Comparison of ENCODE assay signal across 1 cellular context in the genomic region with DNA sequence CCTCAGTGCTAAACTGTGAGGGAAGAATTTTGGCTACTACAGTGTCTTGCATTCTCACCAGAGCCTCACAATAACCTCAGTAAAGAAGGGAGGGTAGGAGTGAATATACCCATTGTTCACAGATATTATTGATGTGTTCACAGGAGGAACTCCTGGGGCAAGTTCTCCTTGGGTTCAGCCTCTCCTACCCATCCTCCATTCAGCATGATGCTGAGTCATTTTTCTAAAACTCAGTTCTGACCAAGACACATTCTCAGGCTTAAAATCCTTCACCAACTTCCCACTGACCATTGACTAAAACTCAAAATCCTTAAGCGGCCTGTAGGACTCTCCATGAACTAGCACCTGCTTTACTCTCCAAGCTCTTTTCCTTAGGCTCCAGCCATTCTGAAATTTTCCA.
TF ChIP-seq lines count a peak whose summit lies in the region.

No MANE protein-coding gene starts in this region.

TF ChIP-seq in K562, 482 proteins besides CTCF, POLR2A, EP300 and RAD21 (continued from another document):
- TF ChIP-seq HMGXB4 (CRISPR knock-in tag; IDR thresholded peaks at IDR 0.05) (no peak), CBX2 (IDR thresholded peaks at IDR 0.05; ENCODE audit: insufficient read depth, low read length, poor library complexity, severe bottlenecking) (no peak), GTF2F1 (IDR thresholded peaks at IDR 0.05; ENCODE audit: low read depth, low read length) (no peak), TRIM24 (IDR thresholded peaks at IDR 0.05) (no peak), ADNP (tag; IDR thresholded peaks at IDR 0.05) (no peak)
